Comparison of ENCODE assay signal across 1 cellular context in the genomic region with DNA sequence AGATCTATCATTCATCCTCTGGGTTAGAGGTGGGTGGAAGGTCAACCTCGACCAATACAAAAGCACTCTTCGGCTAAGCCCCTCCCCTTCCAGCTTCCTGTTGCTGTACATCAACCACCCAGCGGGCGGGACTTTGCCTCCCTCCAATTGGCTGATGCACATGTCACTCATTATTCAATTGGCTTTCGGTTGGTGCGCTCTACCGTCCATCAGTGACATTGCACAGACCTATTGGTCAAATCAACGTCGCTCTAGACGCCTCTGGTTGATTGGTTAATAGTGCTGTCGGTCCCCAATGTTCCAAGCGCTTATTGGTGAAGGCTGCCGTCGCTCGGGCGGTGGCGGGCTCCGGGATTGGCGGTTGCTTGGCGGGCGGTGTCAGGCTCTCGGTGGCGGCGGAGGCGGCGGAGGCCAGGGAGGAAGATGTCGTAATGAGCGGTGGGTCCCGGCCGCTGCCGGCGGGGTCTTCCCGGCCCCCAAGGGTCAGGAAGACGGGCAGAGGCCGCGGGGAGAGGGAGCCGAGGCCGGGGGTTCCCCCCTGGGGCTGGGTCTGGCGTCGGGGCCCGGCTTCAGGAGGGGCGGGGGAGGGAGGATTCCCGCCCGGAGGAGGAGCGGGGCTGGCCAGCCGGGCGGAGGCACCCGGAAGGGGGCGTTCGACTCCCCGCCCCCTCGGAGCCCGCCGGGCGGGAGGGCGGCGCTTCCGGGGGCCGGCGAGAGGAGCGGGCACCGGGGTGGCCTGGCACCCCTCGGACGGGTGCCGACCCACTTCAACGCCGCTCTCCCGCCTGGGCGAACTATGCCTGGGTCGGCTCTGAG.
A peak's percentile ranks its signal among the peaks of the same experiment; 100 is the strongest.
TF ChIP-seq lines count a peak whose summit lies in the region.

A gene (plus strand): TSS at position 381 of the 816 bp plus-strand sequence. CDS start 51 bp downstream, at position 432.

TF ChIP-seq in K562, 482 proteins besides CTCF, POLR2A, EP300 and RAD21 (continued from another document and continues in another):
- TF ChIP-seq NFXL1 (CRISPR knock-in tag; IDR thresholded peaks at IDR 0.05) (no peak), CBFA2T3 (IDR thresholded peaks at IDR 0.05) (no peak), NONO (IDR thresholded peaks at IDR 0.05; ENCODE audit: low read depth in 2 of 2, low read length in 1 of 2) (no peak), MBD2 (IDR thresholded peaks at IDR 0.05; ENCODE audit: borderline replicate concordance, low read depth) (peak; percentile 100), ZNF583 (CRISPR knock-in tag; IDR thresholded peaks at IDR 0.05) (peak; percentile 78; the same call in 1 of the 2 replicates), HNRNPL (IDR thresholded peaks at IDR 0.05; ENCODE audit: low read depth, low read length) (peak; percentile 92), ZNF584 (CRISPR knock-in tag; IDR thresholded peaks at IDR 0.05; ENCODE audit: low read depth) (no peak), ZNF274 (IDR thresholded peaks at IDR 0.05; ENCODE audit: borderline replicate concordance, low read depth, low read length) (no peak), SREBF2 (CRISPR knock-in tag; IDR thresholded peaks at IDR 0.05) (no peak), ZZZ3 (IDR thresholded peaks at IDR 0.05) (peak; percentile 92), RCOR1 (IDR thresholded peaks at IDR 0.05; ENCODE audit: borderline replicate concordance in 1 of 2, low read depth in 2 of 2, low read length in 2 of 2) (peak in 1 of 2 experiments; percentile 20; a peak in 1 of 4 replicates), NCOA6 (IDR thresholded peaks at IDR 0.05) (no peak), MEF2A (IDR thresholded peaks at IDR 0.05; ENCODE audit: control insufficient read depth, low read depth, low read length) (no peak), ZNF586 (CRISPR knock-in tag; conservative IDR thresholded peaks at IDR 0.05) (no peak), BACH1 (tag; IDR thresholded peaks at IDR 0.05) (no peak), PRMT5 (CRISPR knock-in tag; IDR thresholded peaks at IDR 0.05) (no peak), ZNF384 (IDR thresholded peaks at IDR 0.05; ENCODE audit: low read depth, low read length) (no peak), FOS (IDR thresholded peaks at IDR 0.05; ENCODE audit: extremely low read depth, insufficient read length) (peak; percentile 100), HDAC3 (IDR thresholded peaks at IDR 0.05; ENCODE audit: borderline replicate concordance, partially characterized antibody) (no peak), RHOXF2B (CRISPR knock-in tag; conservative IDR thresholded peaks at IDR 0.05) (no peak), NCOA2 (IDR thresholded peaks at IDR 0.05; ENCODE audit: partially characterized antibody in 2 of 2) (no peak), BDP1 (IDR thresholded peaks at IDR 0.05; ENCODE audit: insufficient read depth, insufficient read length) (no peak), ZNF79 (CRISPR knock-in tag; IDR thresholded peaks at IDR 0.05; ENCODE audit: low read depth) (no peak), SMAD1 (IDR thresholded peaks at IDR 0.05; ENCODE audit: low read depth, low read length, partially characterized antibody) (no peak), NFIX (CRISPR knock-in tag; IDR thresholded peaks at IDR 0.05; ENCODE audit: low read depth) (no peak), MEF2D (tag; conservative IDR thresholded peaks at IDR 0.05; ENCODE audit: low read depth) (no peak)
- TF ChIP-seq, protein P1, sequence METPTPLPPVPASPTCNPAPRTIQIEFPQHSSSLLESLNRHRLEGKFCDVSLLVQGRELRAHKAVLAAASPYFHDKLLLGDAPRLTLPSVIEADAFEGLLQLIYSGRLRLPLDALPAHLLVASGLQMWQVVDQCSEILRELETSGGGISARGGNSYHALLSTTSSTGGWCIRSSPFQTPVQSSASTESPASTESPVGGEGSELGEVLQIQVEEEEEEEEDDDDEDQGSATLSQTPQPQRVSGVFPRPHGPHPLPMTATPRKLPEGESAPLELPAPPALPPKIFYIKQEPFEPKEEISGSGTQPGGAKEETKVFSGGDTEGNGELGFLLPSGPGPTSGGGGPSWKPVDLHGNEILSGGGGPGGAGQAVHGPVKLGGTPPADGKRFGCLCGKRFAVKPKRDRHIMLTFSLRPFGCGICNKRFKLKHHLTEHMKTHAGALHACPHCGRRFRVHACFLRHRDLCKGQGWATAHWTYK (CRISPR knock-in tag; IDR thresholded peaks at IDR 0.05): peak; percentile 69; the same call in 1 of the 2 replicates
- TF ChIP-seq, protein P2, sequence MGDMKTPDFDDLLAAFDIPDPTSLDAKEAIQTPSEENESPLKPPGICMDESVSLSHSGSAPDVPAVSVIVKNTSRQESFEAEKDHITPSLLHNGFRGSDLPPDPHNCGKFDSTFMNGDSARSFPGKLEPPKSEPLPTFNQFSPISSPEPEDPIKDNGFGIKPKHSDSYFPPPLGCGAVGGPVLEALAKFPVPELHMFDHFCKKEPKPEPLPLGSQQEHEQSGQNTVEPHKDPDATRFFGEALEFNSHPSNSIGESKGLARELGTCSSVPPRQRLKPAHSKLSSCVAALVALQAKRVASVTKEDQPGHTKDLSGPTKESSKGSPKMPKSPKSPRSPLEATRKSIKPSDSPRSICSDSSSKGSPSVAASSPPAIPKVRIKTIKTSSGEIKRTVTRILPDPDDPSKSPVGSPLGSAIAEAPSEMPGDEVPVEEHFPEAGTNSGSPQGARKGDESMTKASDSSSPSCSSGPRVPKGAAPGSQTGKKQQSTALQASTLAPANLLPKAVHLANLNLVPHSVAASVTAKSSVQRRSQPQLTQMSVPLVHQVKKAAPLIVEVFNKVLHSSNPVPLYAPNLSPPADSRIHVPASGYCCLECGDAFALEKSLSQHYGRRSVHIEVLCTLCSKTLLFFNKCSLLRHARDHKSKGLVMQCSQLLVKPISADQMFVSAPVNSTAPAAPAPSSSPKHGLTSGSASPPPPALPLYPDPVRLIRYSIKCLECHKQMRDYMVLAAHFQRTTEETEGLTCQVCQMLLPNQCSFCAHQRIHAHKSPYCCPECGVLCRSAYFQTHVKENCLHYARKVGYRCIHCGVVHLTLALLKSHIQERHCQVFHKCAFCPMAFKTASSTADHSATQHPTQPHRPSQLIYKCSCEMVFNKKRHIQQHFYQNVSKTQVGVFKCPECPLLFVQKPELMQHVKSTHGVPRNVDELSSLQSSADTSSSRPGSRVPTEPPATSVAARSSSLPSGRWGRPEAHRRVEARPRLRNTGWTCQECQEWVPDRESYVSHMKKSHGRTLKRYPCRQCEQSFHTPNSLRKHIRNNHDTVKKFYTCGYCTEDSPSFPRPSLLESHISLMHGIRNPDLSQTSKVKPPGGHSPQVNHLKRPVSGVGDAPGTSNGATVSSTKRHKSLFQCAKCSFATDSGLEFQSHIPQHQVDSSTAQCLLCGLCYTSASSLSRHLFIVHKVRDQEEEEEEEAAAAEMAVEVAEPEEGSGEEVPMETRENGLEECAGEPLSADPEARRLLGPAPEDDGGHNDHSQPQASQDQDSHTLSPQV (IDR thresholded peaks at IDR 0.05): no peak
- TF ChIP-seq, protein P3, sequence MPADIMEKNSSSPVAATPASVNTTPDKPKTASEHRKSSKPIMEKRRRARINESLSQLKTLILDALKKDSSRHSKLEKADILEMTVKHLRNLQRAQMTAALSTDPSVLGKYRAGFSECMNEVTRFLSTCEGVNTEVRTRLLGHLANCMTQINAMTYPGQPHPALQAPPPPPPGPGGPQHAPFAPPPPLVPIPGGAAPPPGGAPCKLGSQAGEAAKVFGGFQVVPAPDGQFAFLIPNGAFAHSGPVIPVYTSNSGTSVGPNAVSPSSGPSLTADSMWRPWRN (IDR thresholded peaks at IDR 0.05; ENCODE audit: low read depth): no peak
- TF ChIP-seq, protein P4, sequence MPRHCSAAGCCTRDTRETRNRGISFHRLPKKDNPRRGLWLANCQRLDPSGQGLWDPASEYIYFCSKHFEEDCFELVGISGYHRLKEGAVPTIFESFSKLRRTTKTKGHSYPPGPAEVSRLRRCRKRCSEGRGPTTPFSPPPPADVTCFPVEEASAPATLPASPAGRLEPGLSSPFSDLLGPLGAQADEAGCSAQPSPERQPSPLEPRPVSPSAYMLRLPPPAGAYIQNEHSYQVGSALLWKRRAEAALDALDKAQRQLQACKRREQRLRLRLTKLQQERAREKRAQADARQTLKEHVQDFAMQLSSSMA (CRISPR knock-in tag; IDR thresholded peaks at IDR 0.05): no peak
- TF ChIP-seq, protein P5, sequence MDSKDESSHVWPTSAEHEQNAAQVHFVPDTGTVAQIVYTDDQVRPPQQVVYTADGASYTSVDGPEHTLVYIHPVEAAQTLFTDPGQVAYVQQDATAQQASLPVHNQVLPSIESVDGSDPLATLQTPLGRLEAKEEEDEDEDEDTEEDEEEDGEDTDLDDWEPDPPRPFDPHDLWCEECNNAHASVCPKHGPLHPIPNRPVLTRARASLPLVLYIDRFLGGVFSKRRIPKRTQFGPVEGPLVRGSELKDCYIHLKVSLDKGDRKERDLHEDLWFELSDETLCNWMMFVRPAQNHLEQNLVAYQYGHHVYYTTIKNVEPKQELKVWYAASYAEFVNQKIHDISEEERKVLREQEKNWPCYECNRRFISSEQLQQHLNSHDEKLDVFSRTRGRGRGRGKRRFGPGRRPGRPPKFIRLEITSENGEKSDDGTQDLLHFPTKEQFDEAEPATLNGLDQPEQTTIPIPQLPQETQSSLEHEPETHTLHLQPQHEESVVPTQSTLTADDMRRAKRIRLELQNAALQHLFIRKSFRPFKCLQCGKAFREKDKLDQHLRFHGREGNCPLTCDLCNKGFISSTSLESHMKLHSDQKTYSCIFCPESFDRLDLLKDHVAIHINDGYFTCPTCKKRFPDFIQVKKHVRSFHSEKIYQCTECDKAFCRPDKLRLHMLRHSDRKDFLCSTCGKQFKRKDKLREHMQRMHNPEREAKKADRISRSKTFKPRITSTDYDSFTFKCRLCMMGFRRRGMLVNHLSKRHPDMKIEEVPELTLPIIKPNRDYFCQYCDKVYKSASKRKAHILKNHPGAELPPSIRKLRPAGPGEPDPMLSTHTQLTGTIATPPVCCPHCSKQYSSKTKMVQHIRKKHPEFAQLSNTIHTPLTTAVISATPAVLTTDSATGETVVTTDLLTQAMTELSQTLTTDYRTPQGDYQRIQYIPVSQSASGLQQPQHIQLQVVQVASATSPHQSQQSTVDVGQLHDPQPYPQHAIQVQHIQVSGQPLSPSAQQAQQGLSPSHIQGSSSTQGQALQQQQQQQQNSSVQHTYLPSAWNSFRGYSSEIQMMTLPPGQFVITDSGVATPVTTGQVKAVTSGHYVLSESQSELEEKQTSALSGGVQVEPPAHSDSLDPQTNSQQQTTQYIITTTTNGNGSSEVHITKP (IDR thresholded peaks at IDR 0.05; ENCODE audit: partially characterized antibody): no peak
- TF ChIP-seq, protein P6, sequence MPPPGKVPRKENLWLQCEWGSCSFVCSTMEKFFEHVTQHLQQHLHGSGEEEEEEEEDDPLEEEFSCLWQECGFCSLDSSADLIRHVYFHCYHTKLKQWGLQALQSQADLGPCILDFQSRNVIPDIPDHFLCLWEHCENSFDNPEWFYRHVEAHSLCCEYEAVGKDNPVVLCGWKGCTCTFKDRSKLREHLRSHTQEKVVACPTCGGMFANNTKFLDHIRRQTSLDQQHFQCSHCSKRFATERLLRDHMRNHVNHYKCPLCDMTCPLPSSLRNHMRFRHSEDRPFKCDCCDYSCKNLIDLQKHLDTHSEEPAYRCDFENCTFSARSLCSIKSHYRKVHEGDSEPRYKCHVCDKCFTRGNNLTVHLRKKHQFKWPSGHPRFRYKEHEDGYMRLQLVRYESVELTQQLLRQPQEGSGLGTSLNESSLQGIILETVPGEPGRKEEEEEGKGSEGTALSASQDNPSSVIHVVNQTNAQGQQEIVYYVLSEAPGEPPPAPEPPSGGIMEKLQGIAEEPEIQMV (tag; conservative IDR thresholded peaks at IDR 0.05; ENCODE audit: low read depth): no peak
- TF ChIP-seq, protein P7, sequence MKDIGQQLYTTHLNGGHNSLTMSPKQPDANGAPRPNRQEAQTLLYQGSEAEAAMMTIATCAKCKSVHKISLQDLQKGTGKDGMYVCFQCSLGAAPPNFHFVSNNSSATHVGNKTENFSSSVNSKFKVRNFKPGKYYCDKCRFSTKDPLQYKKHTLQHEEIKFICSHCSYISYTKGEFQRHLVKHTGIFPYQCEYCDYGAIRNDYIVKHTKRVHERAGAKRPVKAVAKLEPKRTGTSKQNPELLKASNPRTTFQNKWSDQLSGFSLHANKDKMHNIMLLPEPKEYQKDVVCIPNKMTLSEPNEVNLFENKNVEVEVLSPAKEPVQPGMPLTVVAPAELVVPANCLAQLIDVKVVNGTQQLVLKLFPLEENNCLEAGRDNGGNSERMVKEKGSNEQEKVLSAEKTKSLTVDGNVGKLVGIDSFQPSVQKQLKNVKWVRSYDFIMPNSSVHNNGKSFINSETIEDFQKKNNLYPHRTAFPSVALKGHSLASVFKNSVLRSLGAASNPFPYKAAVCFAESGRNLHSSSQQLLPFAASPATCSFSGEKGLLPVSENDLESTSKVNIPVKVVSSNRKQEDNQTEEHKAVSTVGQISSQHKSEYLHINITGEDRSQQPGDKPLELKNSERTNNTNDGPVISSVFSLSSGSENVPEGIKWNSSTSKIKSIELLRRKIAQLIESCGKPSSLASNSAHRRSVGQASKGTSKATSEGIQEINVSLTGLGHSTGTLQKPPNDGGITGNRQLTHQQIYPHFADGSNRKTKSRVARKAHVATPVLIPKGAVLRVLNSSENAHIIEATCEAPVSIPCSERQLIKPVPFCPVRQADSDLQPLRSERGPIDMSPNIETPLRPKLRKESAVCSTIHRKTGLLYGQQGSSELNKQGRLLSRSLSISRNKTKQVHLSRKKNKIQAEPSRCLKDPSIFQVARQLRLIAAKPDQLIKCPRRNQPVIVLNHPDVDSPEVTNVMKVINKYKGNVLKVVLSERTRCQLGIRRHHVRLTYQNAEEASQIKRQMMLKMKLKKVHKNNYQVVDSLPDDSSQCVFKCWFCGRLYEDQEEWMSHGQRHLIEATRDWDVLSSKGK (CRISPR knock-in tag; IDR thresholded peaks at IDR 0.05): no peak
- TF ChIP-seq, protein P8, sequence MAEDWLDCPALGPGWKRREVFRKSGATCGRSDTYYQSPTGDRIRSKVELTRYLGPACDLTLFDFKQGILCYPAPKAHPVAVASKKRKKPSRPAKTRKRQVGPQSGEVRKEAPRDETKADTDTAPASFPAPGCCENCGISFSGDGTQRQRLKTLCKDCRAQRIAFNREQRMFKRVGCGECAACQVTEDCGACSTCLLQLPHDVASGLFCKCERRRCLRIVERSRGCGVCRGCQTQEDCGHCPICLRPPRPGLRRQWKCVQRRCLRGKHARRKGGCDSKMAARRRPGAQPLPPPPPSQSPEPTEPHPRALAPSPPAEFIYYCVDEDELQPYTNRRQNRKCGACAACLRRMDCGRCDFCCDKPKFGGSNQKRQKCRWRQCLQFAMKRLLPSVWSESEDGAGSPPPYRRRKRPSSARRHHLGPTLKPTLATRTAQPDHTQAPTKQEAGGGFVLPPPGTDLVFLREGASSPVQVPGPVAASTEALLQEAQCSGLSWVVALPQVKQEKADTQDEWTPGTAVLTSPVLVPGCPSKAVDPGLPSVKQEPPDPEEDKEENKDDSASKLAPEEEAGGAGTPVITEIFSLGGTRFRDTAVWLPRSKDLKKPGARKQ (CRISPR knock-in tag; IDR thresholded peaks at IDR 0.05): no peak
